In genomic region chr13:31881495-31881882, GRCh38 we compare ENCODE assay signal across 25 cellular contexts.
A peak's percentile ranks its signal among the peaks of the same experiment; 100 is the strongest.
DNase-seq lines count a peak whose midpoint lies in the region; ATAC-seq and TF ChIP-seq lines count a peak whose summit lies in the region.
"Had no signal": no experiment of that assay in that cellular context is flagged by ENCODE, and none has a peak within 500 bp of the region (broad histone marks: within the 10 kb centered on the region; RNA-seq: fewer than 3 reads in every experiment).

No MANE protein-coding gene starts in this region.

- peaks cover 76% of the 10 kb centered on the region for H3K4me1 ChIP-seq in left ventricle myocardium inferior
- H3K4me1 ChIP-seq in right atrium auricular region: peaks cover 0 to 42% of the 10 kb centered on the region in 2 donors
- H3K4me1 ChIP-seq: SJCRH30 had no signal

- DNase-seq in left ventricle myocardium inferior: no peak
- DNase-seq in right atrium auricular region (ENCODE audit: low spot score): no peak
- no peak for DNase-seq in activated CD4-positive, alpha-beta T cell treated with anti-CD3 and anti-CD28 coated beads for 1 hour
- DNase-seq in NCI-H748 (lab: John Stamatoyannopoulos, UW; ENCODE audit: unreplicated experiment): no peak
- DNase-seq: C1 segment of cervical spinal cord; CD4-positive, alpha-beta memory T cell; COR-L47; DMS53; GOT3; HFFc6; Kasumi-1; NCI-H1105 treated with DMSO at 0.1 percent for 48 hours; NCI-H146; NCI-H1930; NCI-H2107; NCI-H524; NCI-H774; NK-92 treated with Interleukin-12 subunit alpha and Interleukin-12 subunit beta, amount 100 ng/mL, for 24 hours; PC-9; SJCRH30 had no signal

- peak overlapping the region; percentile 56 for H3K27ac Mint-ChIP-seq in dendritic cell treated with granulocyte-macrophage colony-stimulating factor and Interleukin-4, amounts not matched to agents 40 ng/mL and 50 ng/mL, for 4 days
- H3K27ac Mint-ChIP-seq: HFFc6 had no signal

- no peak overlapping the region for H3K4me3 Mint-ChIP-seq in dendritic cell treated with granulocyte-macrophage colony-stimulating factor and Interleukin-4, amounts not matched to agents 40 ng/mL and 50 ng/mL, for 4 days
- H3K4me3 Mint-ChIP-seq: HFFc6 had no signal

- H3K27ac ChIP-seq in left ventricle myocardium inferior (replicated peaks) (peak overlapping the region; percentile 78), right atrium auricular region (peak overlapping the region in 1 of 2 donors; percentile 39), VCaP (peak overlapping the region; percentile 24)
- H3K27ac ChIP-seq: PC-9, SJCRH30 had no signal

- no peaks in the 10 kb centered on the region for H3K9me3 ChIP-seq in left ventricle myocardium inferior (replicated peaks)
- no peaks in the 10 kb centered on the region for H3K9me3 ChIP-seq in right atrium auricular region
- H3K9me3 ChIP-seq: HAP-1, SJCRH30 had no signal

- no peaks in the 10 kb centered on the region for H3K9me3 Mint-ChIP-seq in dendritic cell treated with granulocyte-macrophage colony-stimulating factor and Interleukin-4, amounts not matched to agents 40 ng/mL and 50 ng/mL, for 4 days
- H3K9me3 Mint-ChIP-seq: CD4-positive, alpha-beta memory T cell; HFFc6 had no signal

- H3K36me3 ChIP-seq in left ventricle myocardium inferior (no peaks in the 10 kb centered on the region), right atrium auricular region (no peaks in the 10 kb centered on the region)
- H3K36me3 ChIP-seq: HAP-1, SJCRH30 had no signal

- H3K4me1 Mint-ChIP-seq in dendritic cell treated with granulocyte-macrophage colony-stimulating factor and Interleukin-4, amounts not matched to agents 40 ng/mL and 50 ng/mL, for 4 days (ENCODE audit: low read depth): peaks cover 43% of the 10 kb centered on the region

- no peaks in the 10 kb centered on the region for H3K36me3 Mint-ChIP-seq in dendritic cell treated with granulocyte-macrophage colony-stimulating factor and Interleukin-4, amounts not matched to agents 40 ng/mL and 50 ng/mL, for 4 days (ENCODE audit: low read depth)
- H3K36me3 Mint-ChIP-seq: CD4-positive, alpha-beta memory T cell had no signal

- H3K27me3 Mint-ChIP-seq in dendritic cell treated with granulocyte-macrophage colony-stimulating factor and Interleukin-4, amounts not matched to agents 40 ng/mL and 50 ng/mL, for 4 days: no peaks in the 10 kb centered on the region

- ATAC-seq in GM18498 (IDR thresholded peaks at IDR 0.05; ENCODE audit: unreplicated experiment): no peak
- ATAC-seq: SK-N-SH treated with all-trans-retinoic acid at 6 μM for 48 hours had no signal

- no peak for TF ChIP-seq CTCF in left ventricle myocardium inferior (IDR thresholded peaks at IDR 0.05; ENCODE audit: borderline replicate concordance)
- no peak for TF ChIP-seq CTCF in right atrium auricular region (IDR thresholded peaks at IDR 0.05)
- no peak for TF ChIP-seq CTCF in VCaP (conservative IDR thresholded peaks at IDR 0.05)

- intact Hi-C loops in left ventricle myocardium inferior (cut with micrococcal nuclease): no loop called here
- intact Hi-C loops in dendritic cell treated with granulocyte-macrophage colony-stimulating factor and Interleukin-4, amounts not matched to agents 40 ng/mL and 50 ng/mL, for 4 days (cut with micrococcal nuclease): no loop called here

- H3K27me3 ChIP-seq in left ventricle myocardium inferior (ENCODE audit: low read depth) (no peaks in the 10 kb centered on the region), right atrium auricular region (no peaks in the 10 kb centered on the region)
- H3K27me3 ChIP-seq: SJCRH30 had no signal

- H3K4me3 ChIP-seq in left ventricle myocardium inferior (no peak overlapping the region), right atrium auricular region (no peak overlapping the region)
- H3K4me3 ChIP-seq: HAP-1, PC-9, SJCRH30 had no signal
